8 cellular contexts compared by ENCODE assay signal in genomic region chr7:101165958-101166602, GRCh38. TPM values are rescaled to one million over a fixed set of nuclear protein-coding genes. Genes with fewer than 3 reads are reported as not detected.
DNase-seq lines count a peak whose midpoint lies in the region; ATAC-seq, FAIRE-seq and TF ChIP-seq lines count a peak whose summit lies in the region.

No MANE protein-coding gene starts in this region.

- peaks cover 1 to 13% of the 10 kb centered on the region in 2 experiments for H3K36me3 ChIP-seq in keratinocyte (ENCODE audit: control insufficient read depth in 2 of 2, extremely low read depth in 1 of 2, insufficient read depth in 2 of 2, low read length in 2 of 2)

- H4K20me1 ChIP-seq in H9 (ENCODE audit: control insufficient read depth, insufficient read depth, insufficient read length) (no peaks in the 10 kb centered on the region), keratinocyte (ENCODE audit: control insufficient read depth, extremely low read depth, insufficient read depth, low read length) (peaks cover 3% of the 10 kb centered on the region)

- POLR2A ChIA-PET in AG04449 (lab: Yijun Ruan, JAX) = interaction anchor here (1.4 kb wide), 1 partner anchor 52 kb away, joined by 5 read pairs; the partner anchor contains the start of genes PLOD3 and ZNHIT1

- H2AFZ ChIP-seq in H9 (ENCODE audit: low read length) (no peak overlapping the region), keratinocyte (ENCODE audit: control insufficient read depth, low read length) (peak overlapping the region; percentile 37)

- H3K4me1 Mint-ChIP-seq in H9 = peaks cover 58 to 70% of the 10 kb centered on the region in 2 experiments
- peaks cover 49% of the 10 kb centered on the region for H3K4me1 Mint-ChIP-seq in activated T-helper 2 cell treated with anti-CD3 and anti-CD28 coated beads, Interferon-gamma antibody, Interleukin-2, Interleukin-4, amounts not matched to agents 10 μg/mL and 5 μg/mL and 100 μg/mL, durations not matched to agents 14 hours and 24 hours and 36 hours (ENCODE audit: low read depth)

- peak overlapping the region in 2 of 3 experiments; percentile 0 to 74; a peak in 3 of 7 replicates for H3K27ac Mint-ChIP-seq in H9
- no peak overlapping the region for H3K27ac Mint-ChIP-seq in activated T-helper 2 cell treated with anti-CD3 and anti-CD28 coated beads, Interferon-gamma antibody, Interleukin-2, Interleukin-4, amounts not matched to agents 10 μg/mL and 5 μg/mL and 100 μg/mL, durations not matched to agents 14 hours and 24 hours and 36 hours

- H3K27ac ChIP-seq in H9 (ENCODE audit: insufficient read length, low read depth, low read length) (no peak overlapping the region), keratinocyte (ENCODE audit: control insufficient read depth, insufficient read depth, low read length) (no peak overlapping the region)

- ATAC-seq in GM19351 (IDR thresholded peaks at IDR 0.05; ENCODE audit: unreplicated experiment) (no peak), GM21825 (IDR thresholded peaks at IDR 0.05; ENCODE audit: unreplicated experiment) (no peak), GM18519 (IDR thresholded peaks at IDR 0.05; ENCODE audit: low FRiP score, unreplicated experiment) (no peak)

- intact Hi-C loops in activated T-helper 2 cell treated with anti-CD3 and anti-CD28 coated beads, Interferon-gamma antibody, Interleukin-2, Interleukin-4, amounts not matched to agents 10 μg/mL and 5 μg/mL and 100 μg/mL, durations not matched to agents 14 hours and 24 hours and 36 hours (cut with micrococcal nuclease) = loop anchor here (1.0 to 10.0 kb wide), 6 partner anchors 8 to 199 kb away; partner anchors contain the start of genes AP1S1, FIS1 and MUC12

- H3K4me3 Mint-ChIP-seq in H9 = peak overlapping the region; percentile 82 to 87
- peak overlapping the region; percentile 82 for H3K4me3 Mint-ChIP-seq in activated T-helper 2 cell treated with anti-CD3 and anti-CD28 coated beads, Interferon-gamma antibody, Interleukin-2, Interleukin-4, amounts not matched to agents 10 μg/mL and 5 μg/mL and 100 μg/mL, durations not matched to agents 14 hours and 24 hours and 36 hours (ENCODE audit: low read depth)

- dilution Hi-C loops in keratinocyte (cut with MboI; ENCODE audit: extremely low pct_ligation_motif_present, low sequenced_read_pairs) = no loop called here

- H3K9me1 ChIP-seq in keratinocyte (ENCODE audit: control insufficient read depth, extremely low read depth, insufficient read depth, low read length) = no peaks in the 10 kb centered on the region

- no peak overlapping the region for H2BK5ac ChIP-seq in H9 (ENCODE audit: insufficient read length, low read length)

- FAIRE-seq in keratinocyte (lab: Jason Lieb, UNC) = no peak

- H2AK5ac ChIP-seq in H9 (ENCODE audit: insufficient read length, low read length) = no peak overlapping the region

- H3K14ac ChIP-seq in H9 (ENCODE audit: insufficient read depth, low read length) = no peak overlapping the region

- H2BK120ac ChIP-seq in H9 (ENCODE audit: low read depth, low read length, poor library complexity, severe bottlenecking) = no peak overlapping the region

- no peaks in the 10 kb centered on the region for H3K36me3 Mint-ChIP-seq in H9 (ENCODE audit: insufficient read depth in 1 of 3, low read depth in 3 of 3)
- peaks cover 5% of the 10 kb centered on the region for H3K36me3 Mint-ChIP-seq in activated T-helper 2 cell treated with anti-CD3 and anti-CD28 coated beads, Interferon-gamma antibody, Interleukin-2, Interleukin-4, amounts not matched to agents 10 μg/mL and 5 μg/mL and 100 μg/mL, durations not matched to agents 14 hours and 24 hours and 36 hours (ENCODE audit: low read depth)

- H3K4me1 ChIP-seq in H9 (ENCODE audit: insufficient read depth, low read length) = peaks cover 20% of the 10 kb centered on the region; the same call in 1 of the 2 replicates
- H3K4me1 ChIP-seq in keratinocyte (ENCODE audit: control insufficient read depth, extremely low read depth, insufficient read depth, low read length) = peaks cover 34% of the 10 kb centered on the region

- WGBS in H9 (ENCODE audit: extremely low coverage, insufficient read length, low lambda C conversion rate) = no CpG with 5 or more reads among the region's 36 CpGs

- H3K79me1 ChIP-seq in H9 (ENCODE audit: insufficient read depth, low read depth, low read length, poor library complexity, severe bottlenecking) = no peaks in the 10 kb centered on the region

- TF ChIP-seq CTCF in AG04449 (IDR thresholded peaks at IDR 0.05; ENCODE audit: insufficient read depth, low read length, missing control alignments) = no peak
- TF ChIP-seq CTCF in H9 (conservative IDR thresholded peaks at IDR 0.05) = no peak
- TF ChIP-seq CTCF in keratinocyte (optimal IDR thresholded peaks at IDR 0.05 in 1 of 3, IDR thresholded peaks at IDR 0.05 in 1 of 3, conservative IDR thresholded peaks at IDR 0.05 in 1 of 3; ENCODE audit: extremely low read depth in 1 of 3, insufficient read depth in 2 of 3, low read length in 3 of 3) = no peak

- CTCF ChIA-PET in AG04449 (lab: Yijun Ruan, JAX) = interaction anchor here (1.1 to 2.7 kb wide), 7 partner anchors 8 to 78 kb away, joined by 3 to 28 read pairs (median 5); partner anchors contain the start of gene AP1S1

- H3K4me3 ChIP-seq in AG04449 (ENCODE audit: low read depth, low read length) (peak overlapping the region; percentile 13), keratinocyte (ENCODE audit: control insufficient read depth in 2 of 3, extremely low read depth in 1 of 3, insufficient read depth in 2 of 3, low read depth in 1 of 3, low read length in 3 of 3) (peak overlapping the region; percentile 21 to 64 (median 62))

- peaks cover 63% of the 10 kb centered on the region for H3K27me3 Mint-ChIP-seq in H9 (ENCODE audit: low read depth)
- H3K27me3 Mint-ChIP-seq in activated T-helper 2 cell treated with anti-CD3 and anti-CD28 coated beads, Interferon-gamma antibody, Interleukin-2, Interleukin-4, amounts not matched to agents 10 μg/mL and 5 μg/mL and 100 μg/mL, durations not matched to agents 14 hours and 24 hours and 36 hours (ENCODE audit: low read depth) = peaks cover 58% of the 10 kb centered on the region

- H2BK20ac ChIP-seq in H9 (ENCODE audit: low read depth, low read length, poor library complexity, severe bottlenecking) = no peak overlapping the region

- DNase-seq in AG04449 (ENCODE audit: low read depth, low spot score) (no peak), H9 (peak; percentile 71), keratinocyte (ENCODE audit: low read depth, low spot score) (no peak), cerebellar cortex (ENCODE audit: low spot score) (no peak)
- DNase-seq in activated T-helper 2 cell treated with anti-CD3 and anti-CD28 coated beads, Interferon-gamma antibody, Interleukin-2, Interleukin-4, amounts not matched to agents 10 μg/mL and 5 μg/mL and 100 μg/mL, durations not matched to agents 14 hours and 24 hours and 36 hours (ENCODE audit: low spot score) = no peak

- peak overlapping the region; percentile 63 for H3K4me2 ChIP-seq in H9 (ENCODE audit: insufficient read depth, insufficient read length, low read length)
- peak overlapping the region; percentile 91 for H3K4me2 ChIP-seq in keratinocyte (ENCODE audit: control insufficient read depth, extremely low read depth, insufficient read depth, low read depth, low read length)

- no peak overlapping the region for H3K18ac ChIP-seq in H9 (ENCODE audit: insufficient read length, low read depth, low read length)

- H3T11ph ChIP-seq in H9 (ENCODE audit: low read length) = no peak overlapping the region

- H3K23ac ChIP-seq in H9 (ENCODE audit: insufficient read length, low read depth, low read length) = no peak overlapping the region

- no peak overlapping the region for H4K8ac ChIP-seq in H9 (replicated peaks; ENCODE audit: insufficient read length, low read depth, low read length)

- H4K91ac ChIP-seq in H9 (ENCODE audit: insufficient read length, low read depth, low read length) = no peak overlapping the region

- peaks cover 50% of the 10 kb centered on the region for H3K23me2 ChIP-seq in H9 (ENCODE audit: insufficient read length, low read depth, low read length, poor library complexity, severe bottlenecking)

- no peak overlapping the region for H3K56ac ChIP-seq in H9 (ENCODE audit: insufficient read length, low read depth, low read length)

- H3K4ac ChIP-seq in H9 (ENCODE audit: low read depth, low read length) = no peak overlapping the region

- H3K79me2 ChIP-seq in H9 (ENCODE audit: insufficient read depth, low read length) = no peaks in the 10 kb centered on the region
- H3K79me2 ChIP-seq in keratinocyte (ENCODE audit: control insufficient read depth, insufficient read depth, low read length) = no peaks in the 10 kb centered on the region

- H3K9me3 Mint-ChIP-seq in H9 = no peaks in the 10 kb centered on the region
- H3K9me3 Mint-ChIP-seq in activated T-helper 2 cell treated with anti-CD3 and anti-CD28 coated beads, Interferon-gamma antibody, Interleukin-2, Interleukin-4, amounts not matched to agents 10 μg/mL and 5 μg/mL and 100 μg/mL, durations not matched to agents 14 hours and 24 hours and 36 hours = no peaks in the 10 kb centered on the region

- no peak overlapping the region for H2BK12ac ChIP-seq in H9 (ENCODE audit: insufficient read length, low read depth, low read length)

- H2BK15ac ChIP-seq in H9 (ENCODE audit: low read depth, low read length) = no peak overlapping the region

- H4K5ac ChIP-seq in H9 (ENCODE audit: insufficient read length, low read depth, low read length) = no peak overlapping the region

- H3K27me3 ChIP-seq in H9 (ENCODE audit: insufficient read depth, low read length) = peaks cover 23% of the 10 kb centered on the region
- peaks cover 63% of the 10 kb centered on the region for H3K27me3 ChIP-seq in keratinocyte (ENCODE audit: control insufficient read depth, extremely low read depth, insufficient read depth, low read length)

- H3K9me3 ChIP-seq in H9 (ENCODE audit: control insufficient read depth, low read depth, low read length) (no peaks in the 10 kb centered on the region), keratinocyte (ENCODE audit: control insufficient read depth, low read depth, low read length) (no peaks in the 10 kb centered on the region)

- H3K9ac ChIP-seq in H9 (ENCODE audit: extremely low read depth, insufficient read length, low read length) (no peak overlapping the region), keratinocyte (ENCODE audit: control insufficient read depth, extremely low read depth, insufficient read depth, low read length) (no peak overlapping the region)

RNA-seq across cellular contexts. Expression of gene VGF, which starts 0.7 kb away (rescaled TPM):
- 37.1 and 39.1 TPM in 2 replicates for total RNA-seq in H9 (2021)
- 0.23 and 0.41 TPM in 2 replicates for total RNA-seq in activated T-helper 2 cell treated with anti-CD3 and anti-CD28 coated beads, Interferon-gamma antibody, Interleukin-2, Interleukin-4, amounts not matched to agents 10 μg/mL and 5 μg/mL and 100 μg/mL, durations not matched to agents 14 hours and 24 hours and 36 hours
- polyA plus RNA-seq in keratinocyte = 0.04 to 0.06 TPM in 2 of 3 replicates, not detected in the other
- 0.16 TPM for polyA plus RNA-seq in keratinocyte (2011; ENCODE audit: low read depth)
- polyA plus RNA-seq in keratinocyte (2011; cell fraction: cytosol; rRNA removed) = 0.12 TPM in 1 of 2 replicates, not detected in the other
- 0.13 TPM in 1 of 2 replicates, not detected in the other for polyA plus RNA-seq in keratinocyte (2011; cell fraction: nucleus; rRNA removed)
- polyA plus RNA-seq in keratinocyte (2012; ENCODE audit: low replicate concordance) = 0.15 and 0.55 TPM in 2 replicates
- not detected in 3 replicates for polyA minus RNA-seq in keratinocyte
- polyA minus RNA-seq in keratinocyte (2011; cell fraction: cytosol; rRNA and poly(A)+ RNA removed) = not detected
- not detected in 2 replicates for polyA minus RNA-seq in keratinocyte (2011; cell fraction: nucleus; rRNA and poly(A)+ RNA removed)

RNA-seq across cellular contexts. Expression of gene AP1S1, which starts 11.8 kb away (rescaled TPM):
- 65.2 and 73.0 TPM in 2 replicates for total RNA-seq in H9 (2021)
- total RNA-seq in activated T-helper 2 cell treated with anti-CD3 and anti-CD28 coated beads, Interferon-gamma antibody, Interleukin-2, Interleukin-4, amounts not matched to agents 10 μg/mL and 5 μg/mL and 100 μg/mL, durations not matched to agents 14 hours and 24 hours and 36 hours = 41.8 and 42.8 TPM in 2 replicates
- polyA plus RNA-seq in keratinocyte = 279 to 310 TPM (median 289 TPM) in 3 replicates
- 177 TPM for polyA plus RNA-seq in keratinocyte (2011; ENCODE audit: low read depth)
- 272 and 352 TPM in 2 replicates for polyA plus RNA-seq in keratinocyte (2011; cell fraction: cytosol; rRNA removed)
- polyA plus RNA-seq in keratinocyte (2011; cell fraction: nucleus; rRNA removed) = 191 and 237 TPM in 2 replicates
- 194 and 251 TPM in 2 replicates for polyA plus RNA-seq in keratinocyte (2012; ENCODE audit: low replicate concordance)
- 89.4 to 186 TPM (median 148 TPM) in 3 replicates for polyA minus RNA-seq in keratinocyte
- polyA minus RNA-seq in keratinocyte (2011; cell fraction: cytosol; rRNA and poly(A)+ RNA removed) = 164 TPM
- polyA minus RNA-seq in keratinocyte (2011; cell fraction: nucleus; rRNA and poly(A)+ RNA removed) = 32.7 and 46.5 TPM in 2 replicates

RNA-seq across cellular contexts. Expression of gene NAT16, which starts 14.0 kb away (rescaled TPM):
- total RNA-seq in H9 (2021) = 0.50 and 0.88 TPM in 2 replicates
- total RNA-seq in activated T-helper 2 cell treated with anti-CD3 and anti-CD28 coated beads, Interferon-gamma antibody, Interleukin-2, Interleukin-4, amounts not matched to agents 10 μg/mL and 5 μg/mL and 100 μg/mL, durations not matched to agents 14 hours and 24 hours and 36 hours = not detected in 2 replicates
- polyA plus RNA-seq in keratinocyte = not detected in 3 replicates
- not detected for polyA plus RNA-seq in keratinocyte (2011; ENCODE audit: low read depth)
- not detected in 2 replicates for polyA plus RNA-seq in keratinocyte (2011; cell fraction: cytosol; rRNA removed)
- polyA plus RNA-seq in keratinocyte (2011; cell fraction: nucleus; rRNA removed) = not detected in 2 replicates
- polyA plus RNA-seq in keratinocyte (2012; ENCODE audit: low replicate concordance) = not detected in 2 replicates
- polyA minus RNA-seq in keratinocyte = not detected in 3 replicates
- not detected for polyA minus RNA-seq in keratinocyte (2011; cell fraction: cytosol; rRNA and poly(A)+ RNA removed)
- polyA minus RNA-seq in keratinocyte (2011; cell fraction: nucleus; rRNA and poly(A)+ RNA removed) = not detected in 2 replicates

RNA-seq across cellular contexts. Expression of gene MOGAT3, which starts 34.8 kb away (rescaled TPM):
- 0.11 and 0.15 TPM in 2 replicates for total RNA-seq in H9 (2021)
- not detected in 2 replicates for total RNA-seq in activated T-helper 2 cell treated with anti-CD3 and anti-CD28 coated beads, Interferon-gamma antibody, Interleukin-2, Interleukin-4, amounts not matched to agents 10 μg/mL and 5 μg/mL and 100 μg/mL, durations not matched to agents 14 hours and 24 hours and 36 hours
- polyA plus RNA-seq in keratinocyte = not detected in 3 replicates
- polyA plus RNA-seq in keratinocyte (2011; ENCODE audit: low read depth) = not detected
- not detected in 2 replicates for polyA plus RNA-seq in keratinocyte (2011; cell fraction: cytosol; rRNA removed)
- not detected in 2 replicates for polyA plus RNA-seq in keratinocyte (2011; cell fraction: nucleus; rRNA removed)
- polyA plus RNA-seq in keratinocyte (2012; ENCODE audit: low replicate concordance) = not detected in 2 replicates
- polyA minus RNA-seq in keratinocyte = not detected in 3 replicates
- not detected for polyA minus RNA-seq in keratinocyte (2011; cell fraction: cytosol; rRNA and poly(A)+ RNA removed)
- not detected in 2 replicates for polyA minus RNA-seq in keratinocyte (2011; cell fraction: nucleus; rRNA and poly(A)+ RNA removed)

RNA-seq across cellular contexts. Expression of gene SERPINE1, which starts 39.2 kb away (rescaled TPM):
- total RNA-seq in H9 (2021) = 11.5 and 13.0 TPM in 2 replicates
- total RNA-seq in activated T-helper 2 cell treated with anti-CD3 and anti-CD28 coated beads, Interferon-gamma antibody, Interleukin-2, Interleukin-4, amounts not matched to agents 10 μg/mL and 5 μg/mL and 100 μg/mL, durations not matched to agents 14 hours and 24 hours and 36 hours = 0.23 TPM in 2 replicates
- polyA plus RNA-seq in keratinocyte = 522 to 820 TPM (median 808 TPM) in 3 replicates
- 34.7 TPM for polyA plus RNA-seq in keratinocyte (2011; ENCODE audit: low read depth)
- polyA plus RNA-seq in keratinocyte (2011; cell fraction: cytosol; rRNA removed) = 285 and 359 TPM in 2 replicates
- polyA plus RNA-seq in keratinocyte (2011; cell fraction: nucleus; rRNA removed) = 835 and 1,052 TPM in 2 replicates
- polyA plus RNA-seq in keratinocyte (2012; ENCODE audit: low replicate concordance) = 93.7 and 469 TPM in 2 replicates
- polyA minus RNA-seq in keratinocyte = 678 to 1,056 TPM (median 837 TPM) in 3 replicates
- 628 TPM for polyA minus RNA-seq in keratinocyte (2011; cell fraction: cytosol; rRNA and poly(A)+ RNA removed)
- polyA minus RNA-seq in keratinocyte (2011; cell fraction: nucleus; rRNA and poly(A)+ RNA removed) = 723 and 866 TPM in 2 replicates

Comparison
In these comparisons a context has a peak if more than half of its experiments do, and no peak if none do; other contexts are left out.
1. RNA of gene VGF, which starts 0.7 kb away (total RNA-seq): 37.1 to 39.1 TPM in H9; 0.23 to 0.41 TPM in activated T-helper 2 cell treated with anti-CD3 and anti-CD28 coated beads, Interferon-gamma antibody, Interleukin-2, Interleukin-4, amounts not matched to agents 10 μg/mL and 5 μg/mL and 100 μg/mL, durations not matched to agents 14 hours and 24 hours and 36 hours; every median in the first group is over 10 times any median in the second.